Comparison of ENCODE assay signal across 20 cellular contexts in the genomic region with DNA sequence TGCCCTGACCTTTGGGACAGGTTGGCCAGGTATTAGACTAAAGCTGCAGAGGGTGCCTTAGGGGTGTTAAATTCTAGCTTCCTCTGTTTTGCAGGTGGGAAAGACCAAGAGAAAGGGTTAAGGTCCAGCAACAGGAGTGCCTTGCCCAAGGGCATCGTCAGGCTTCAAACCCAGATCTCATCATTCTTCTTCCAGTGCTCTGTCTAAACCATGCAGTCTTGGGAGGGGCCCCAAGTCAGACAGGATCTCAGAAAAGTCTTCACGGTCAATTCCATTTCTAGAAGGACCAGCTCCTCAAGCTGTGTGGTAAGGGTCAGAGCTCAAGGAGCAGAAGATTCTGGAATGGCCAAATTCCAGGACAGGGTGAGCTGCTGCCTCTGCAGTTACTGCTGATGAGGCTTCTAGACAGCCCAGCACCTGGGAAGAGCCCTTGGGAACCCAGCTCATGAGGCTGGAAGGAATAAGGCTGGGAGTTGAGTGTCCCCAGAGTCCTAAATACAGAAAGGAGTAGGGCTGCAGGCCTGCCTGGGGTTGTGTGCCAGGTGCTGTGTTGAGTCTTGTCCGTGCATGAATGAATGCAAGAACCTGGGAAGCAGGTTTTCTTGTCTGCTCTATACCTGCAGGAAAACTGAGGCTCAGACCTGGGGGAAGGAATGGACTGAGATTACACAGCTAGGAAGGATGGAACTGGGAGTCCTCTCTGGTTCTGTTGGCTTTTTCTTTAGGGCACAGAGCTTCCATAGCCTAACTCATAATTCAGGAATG.
DNase-seq lines count a peak whose midpoint lies in the region; ATAC-seq and TF ChIP-seq lines count a peak whose summit lies in the region.
"Had no signal": no experiment of that assay in that cellular context is flagged by ENCODE, and none has a peak within 500 bp of the region (broad histone marks: within the 10 kb centered on the region; RNA-seq: fewer than 3 reads in every experiment).

No MANE protein-coding gene starts in this region.

- H3K4me1 ChIP-seq in RWPE2 (ENCODE audit: insufficient read depth, poor library complexity, severe bottlenecking) (peaks cover 55% of the 10 kb centered on the region), prostate gland (replicated peaks) (peaks cover 7% of the 10 kb centered on the region)
- H3K4me1 ChIP-seq: BE2C had no signal

- H3K27me3 ChIP-seq in RWPE2 (ENCODE audit: insufficient read depth, poor library complexity, severe bottlenecking), result no peaks in the 10 kb centered on the region
- H3K27me3 ChIP-seq in prostate gland (replicated peaks; ENCODE audit: insufficient read depth), result no peaks in the 10 kb centered on the region
- H3K27me3 ChIP-seq: BE2C had no signal

- no TSS peak for BruUV-seq in Calu3 (replicated peaks; lab: Mats Ljungman, UMichigan)

- DNase-seq in Calu3 (no peak), RWPE2 (ENCODE audit: low spot score) (no peak), prostate gland (ENCODE audit: low spot score) (no peak), hepatic stellate cell (ENCODE audit: low spot score) (no peak)
- DNase-seq in activated T-helper 1 cell treated with anti-CD3 and anti-CD28 coated beads, Interleukin-12 subunit alpha, Interleukin-12 subunit beta, Interleukin-2, Interleukin-4 antibody, amounts not matched to agents 30 ng/mL and 10 ng/mL and 1 ng/mL, durations not matched to agents 14 hours and 24 hours and 36 hours (ENCODE audit: low spot score), result no peak
- DNase-seq: BE2C; CD4-positive, CD25-positive, alpha-beta regulatory T cell; COR-L47; DMS153; GDM1; NCI-H1694; NCI-H2081; NCI-H2171 treated with DMSO at 0.1 percent for 48 hours; NCI-H524 treated with DMSO at 0.1 percent for 48 hours had no signal

- peaks cover 28% of the 10 kb centered on the region for H3K36me3 Mint-ChIP-seq in Calu3 (ENCODE audit: insufficient read depth, unreplicated experiment)
- no peaks in the 10 kb centered on the region for H3K36me3 Mint-ChIP-seq in activated T-helper 1 cell treated with anti-CD3 and anti-CD28 coated beads, Interleukin-12 subunit alpha, Interleukin-12 subunit beta, Interleukin-2, Interleukin-4 antibody, amounts not matched to agents 30 ng/mL and 10 ng/mL and 1 ng/mL, durations not matched to agents 14 hours and 24 hours and 36 hours (ENCODE audit: low read depth)
- H3K36me3 Mint-ChIP-seq: CD4-positive, CD25-positive, alpha-beta regulatory T cell; IgD-negative memory B cell had no signal

- no peak overlapping the region for H3K4me3 ChIP-seq in RWPE2 (ENCODE audit: severe bottlenecking)
- no peak overlapping the region for H3K4me3 ChIP-seq in prostate gland

- WGBS in prostate gland, result 91% methylated on average over 3 of the region's 3 CpGs

- peaks cover 97% of the 10 kb centered on the region for H3K4me1 Mint-ChIP-seq in Calu3 (ENCODE audit: low read depth, unreplicated experiment)
- no peaks in the 10 kb centered on the region for H3K4me1 Mint-ChIP-seq in activated T-helper 1 cell treated with anti-CD3 and anti-CD28 coated beads, Interleukin-12 subunit alpha, Interleukin-12 subunit beta, Interleukin-2, Interleukin-4 antibody, amounts not matched to agents 30 ng/mL and 10 ng/mL and 1 ng/mL, durations not matched to agents 14 hours and 24 hours and 36 hours (ENCODE audit: low read depth)
- H3K4me1 Mint-ChIP-seq: CD4-positive, CD25-positive, alpha-beta regulatory T cell; IgD-negative memory B cell had no signal

- TF ChIP-seq CTCF in Calu3 (IDR thresholded peaks at IDR 0.05; ENCODE audit: unreplicated experiment) (no peak), RWPE2 (IDR thresholded peaks at IDR 0.05; ENCODE audit: poor library complexity, severe bottlenecking) (no peak), prostate gland (IDR thresholded peaks at IDR 0.05) (no peak)

- ATAC-seq in RWPE2 (ENCODE audit: low read depth) (no peak), esophagus mucosa (peak; percentile 69), GM19351 (IDR thresholded peaks at IDR 0.05; ENCODE audit: unreplicated experiment) (no peak), GM18873 (IDR thresholded peaks at IDR 0.05; ENCODE audit: low FRiP score, unreplicated experiment) (no peak)
- ATAC-seq: SK-N-SH treated with all-trans-retinoic acid at 6 μM for 48 hours had no signal

- CTCF ChIA-PET in Calu3 (lab: Charles Lee), result interaction anchor here (0.6 to 6.7 kb wide), 5 partner anchors 13 to 41 kb away, joined by 3 to 38 read pairs (median 6); no protein-coding TSS in a partner anchor

- no peak overlapping the region for H3K4me3 Mint-ChIP-seq in Calu3 (ENCODE audit: low read depth, unreplicated experiment)
- H3K4me3 Mint-ChIP-seq in activated T-helper 1 cell treated with anti-CD3 and anti-CD28 coated beads, Interleukin-12 subunit alpha, Interleukin-12 subunit beta, Interleukin-2, Interleukin-4 antibody, amounts not matched to agents 30 ng/mL and 10 ng/mL and 1 ng/mL, durations not matched to agents 14 hours and 24 hours and 36 hours, result no peak overlapping the region
- H3K4me3 Mint-ChIP-seq: CD4-positive, CD25-positive, alpha-beta regulatory T cell; IgD-negative memory B cell had no signal

- H3K27ac ChIP-seq in RWPE2 (ENCODE audit: poor library complexity, severe bottlenecking) (peak overlapping the region; percentile 99), prostate gland (peak overlapping the region; percentile 5 to 40)
- H3K27ac ChIP-seq: RWPE1 had no signal

- H3K27me3 Mint-ChIP-seq in Calu3 (ENCODE audit: unreplicated experiment), result no peaks in the 10 kb centered on the region
- H3K27me3 Mint-ChIP-seq in activated T-helper 1 cell treated with anti-CD3 and anti-CD28 coated beads, Interleukin-12 subunit alpha, Interleukin-12 subunit beta, Interleukin-2, Interleukin-4 antibody, amounts not matched to agents 30 ng/mL and 10 ng/mL and 1 ng/mL, durations not matched to agents 14 hours and 24 hours and 36 hours (ENCODE audit: insufficient read depth), result peaks cover 6% of the 10 kb centered on the region

- H3K36me3 ChIP-seq in RWPE2 (ENCODE audit: low read depth) (no peaks in the 10 kb centered on the region), prostate gland (no peaks in the 10 kb centered on the region)
- H3K36me3 ChIP-seq: BE2C had no signal

- TF ChIP-seq POLR2A in prostate gland (IDR thresholded peaks at IDR 0.05), result no peak

- no peaks in the 10 kb centered on the region for H3K9me3 ChIP-seq in RWPE2 (ENCODE audit: severe bottlenecking)
- no peaks in the 10 kb centered on the region for H3K9me3 ChIP-seq in prostate gland
- H3K9me3 ChIP-seq: BE2C had no signal

- H3K9me3 Mint-ChIP-seq in Calu3 (ENCODE audit: low read depth, unreplicated experiment), result no peaks in the 10 kb centered on the region
- no peaks in the 10 kb centered on the region for H3K9me3 Mint-ChIP-seq in activated T-helper 1 cell treated with anti-CD3 and anti-CD28 coated beads, Interleukin-12 subunit alpha, Interleukin-12 subunit beta, Interleukin-2, Interleukin-4 antibody, amounts not matched to agents 30 ng/mL and 10 ng/mL and 1 ng/mL, durations not matched to agents 14 hours and 24 hours and 36 hours
- H3K9me3 Mint-ChIP-seq: IgD-negative memory B cell had no signal

- intact Hi-C loops in Calu3 (cut with micrococcal nuclease; ENCODE audit: unreplicated experiment) (no loop called here), prostate gland (cut with DNase I) (no loop called here)
- intact Hi-C loops in activated T-helper 1 cell treated with anti-CD3 and anti-CD28 coated beads, Interleukin-12 subunit alpha, Interleukin-12 subunit beta, Interleukin-2, Interleukin-4 antibody, amounts not matched to agents 30 ng/mL and 10 ng/mL and 1 ng/mL, durations not matched to agents 14 hours and 24 hours and 36 hours (cut with micrococcal nuclease), result no loop called here

- H3K27ac Mint-ChIP-seq in Calu3 (ENCODE audit: unreplicated experiment), result peak overlapping the region; percentile 46
- no peak overlapping the region for H3K27ac Mint-ChIP-seq in activated T-helper 1 cell treated with anti-CD3 and anti-CD28 coated beads, Interleukin-12 subunit alpha, Interleukin-12 subunit beta, Interleukin-2, Interleukin-4 antibody, amounts not matched to agents 30 ng/mL and 10 ng/mL and 1 ng/mL, durations not matched to agents 14 hours and 24 hours and 36 hours
- H3K27ac Mint-ChIP-seq: CD4-positive, CD25-positive, alpha-beta regulatory T cell; IgD-negative memory B cell had no signal
